Comparison of ENCODE assay signal across 1 cellular context in the genomic region with DNA sequence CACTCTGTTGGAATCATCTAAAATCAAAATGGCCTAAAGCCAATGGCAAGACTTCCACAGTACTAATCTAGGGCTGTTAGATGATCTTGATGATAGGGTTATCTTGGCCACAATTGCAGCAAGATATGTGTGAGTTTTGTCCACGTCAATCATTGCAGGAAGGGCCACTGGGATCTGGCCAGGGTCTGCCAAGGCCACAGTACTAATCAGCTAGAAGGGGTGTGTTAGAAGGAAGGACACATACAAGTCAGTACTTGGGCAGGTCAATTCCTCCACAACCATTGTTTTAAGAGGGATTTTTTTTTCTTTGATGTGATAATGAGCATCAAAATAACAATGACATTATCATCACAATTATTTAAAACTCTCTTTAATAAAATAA.
TF ChIP-seq lines count a peak whose summit lies in the region.

No MANE protein-coding gene starts in this region.

TF ChIP-seq in K562, 482 proteins besides CTCF, POLR2A, EP300 and RAD21:
- no peak for TF ChIP-seq HDGF (IDR thresholded peaks at IDR 0.05)
- TF ChIP-seq, protein P1, sequence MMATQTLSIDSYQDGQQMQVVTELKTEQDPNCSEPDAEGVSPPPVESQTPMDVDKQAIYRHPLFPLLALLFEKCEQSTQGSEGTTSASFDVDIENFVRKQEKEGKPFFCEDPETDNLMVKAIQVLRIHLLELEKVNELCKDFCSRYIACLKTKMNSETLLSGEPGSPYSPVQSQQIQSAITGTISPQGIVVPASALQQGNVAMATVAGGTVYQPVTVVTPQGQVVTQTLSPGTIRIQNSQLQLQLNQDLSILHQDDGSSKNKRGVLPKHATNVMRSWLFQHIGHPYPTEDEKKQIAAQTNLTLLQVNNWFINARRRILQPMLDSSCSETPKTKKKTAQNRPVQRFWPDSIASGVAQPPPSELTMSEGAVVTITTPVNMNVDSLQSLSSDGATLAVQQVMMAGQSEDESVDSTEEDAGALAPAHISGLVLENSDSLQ (IDR thresholded peaks at IDR 0.05) = 0 out of 2 replicates have a peak, but pooled peaks have one; percentile 9
